37 cellular contexts compared by ENCODE assay signal in the genomic region with DNA sequence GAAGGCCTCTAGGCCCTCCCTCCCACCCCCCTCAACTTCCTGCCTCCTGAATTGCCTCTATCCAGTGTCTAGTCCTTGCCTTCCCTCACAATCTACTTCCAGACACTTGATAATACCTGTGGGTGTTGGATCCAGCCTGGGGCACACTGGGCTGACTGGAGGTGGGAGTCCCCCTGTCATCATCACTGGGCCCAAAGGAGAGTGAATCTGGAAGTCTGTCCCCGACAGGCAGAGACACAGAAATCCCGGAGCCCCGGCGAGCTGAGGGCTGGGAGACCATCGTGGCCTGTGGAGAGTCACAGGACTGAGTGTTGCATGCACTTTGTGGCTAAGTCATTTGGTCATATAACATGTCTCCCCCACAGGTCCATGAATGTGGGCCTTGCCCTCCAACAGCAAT. TPM values are rescaled to one million over a fixed set of nuclear protein-coding genes. Genes with fewer than 3 reads are reported as not detected.
DNase-seq lines count a peak whose midpoint lies in the region; ATAC-seq and TF ChIP-seq lines count a peak whose summit lies in the region.
"Had no signal": no experiment of that assay in that cellular context is flagged by ENCODE, and none has a peak within 500 bp of the region (broad histone marks: within the 10 kb centered on the region; RNA-seq: fewer than 3 reads in every experiment).

No MANE protein-coding gene starts in this region.

- H3K79me2 ChIP-seq in osteoblast (ENCODE audit: insufficient read depth, low read length): no peaks in the 10 kb centered on the region

- H3K9me3 ChIP-seq in HEK293 (ENCODE audit: control insufficient read depth, insufficient read depth, low read depth, low read length) (no peaks in the 10 kb centered on the region), osteoblast (ENCODE audit: low read depth, low read length) (no peaks in the 10 kb centered on the region)
- H3K9me3 ChIP-seq in naive thymus-derived CD4-positive, alpha-beta T cell (ENCODE audit: control insufficient read depth in 2 of 3, low read length in 3 of 3): no peaks in the 10 kb centered on the region
- H3K9me3 ChIP-seq: A549, BE2C, BLaER1, Caco-2 had no signal

- H3K4me3 ChIP-seq in HEK293 (ENCODE audit: low read depth, low read length): no peak overlapping the region
- no peak overlapping the region for H3K4me3 ChIP-seq in osteoblast (ENCODE audit: insufficient read depth, low read length)
- H3K4me3 ChIP-seq in naive thymus-derived CD4-positive, alpha-beta T cell (ENCODE audit: low read length): no peak overlapping the region
- H3K4me3 ChIP-seq: A549; BLaER1; BLaER1 treated with 17β-estradiol and CSF1 and Interleukin-3, amounts not matched to agents 10 nM and 100 nM had no signal

- no peaks in the 10 kb centered on the region for H3K4me1 ChIP-seq in HEK293 (ENCODE audit: control insufficient read depth, insufficient read depth, low read length)
- no peaks in the 10 kb centered on the region for H3K4me1 ChIP-seq in osteoblast (ENCODE audit: insufficient read depth, low read length)
- H3K4me1 ChIP-seq in naive thymus-derived CD4-positive, alpha-beta T cell (ENCODE audit: control insufficient read depth in 2 of 2, insufficient read depth in 2 of 2, low read length in 2 of 2): no peaks in the 10 kb centered on the region
- H3K4me1 ChIP-seq: A549; BE2C; BLaER1; BLaER1 treated with 17β-estradiol and CSF1 and Interleukin-3, amounts not matched to agents 10 nM and 100 nM; Caco-2 had no signal

- intact Hi-C loops in naive thymus-derived CD4-positive, alpha-beta T cell (cut with micrococcal nuclease): no loop called here

- no peaks in the 10 kb centered on the region for H3K36me3 ChIP-seq in HEK293 (ENCODE audit: control insufficient read depth in 2 of 2, insufficient read depth in 1 of 2, low read length in 2 of 2)
- H3K36me3 ChIP-seq in osteoblast (ENCODE audit: insufficient read depth, low read length): no peaks in the 10 kb centered on the region
- no peaks in the 10 kb centered on the region for H3K36me3 ChIP-seq in naive thymus-derived CD4-positive, alpha-beta T cell (ENCODE audit: control insufficient read depth in 2 of 3, insufficient read depth in 3 of 3, low read length in 3 of 3)
- H3K36me3 ChIP-seq: BE2C; BLaER1; BLaER1 treated with 17β-estradiol and CSF1 and Interleukin-3, amounts not matched to agents 10 nM and 100 nM had no signal

- peak; percentile 47 for DNase-seq in chondrocyte (ENCODE audit: low spot score)
- peak; percentile 25 for DNase-seq in osteoblast (ENCODE audit: insufficient read length, low spot score, missing footprints)
- DNase-seq in naive thymus-derived CD4-positive, alpha-beta T cell: no peak
- DNase-seq in effector memory CD8-positive, alpha-beta T cell: no peak
- DNase-seq: 8988T; ACHN; AML-193; BE2C; C1 segment of cervical spinal cord; Caco-2; Calu3; CD4-positive, alpha-beta memory T cell; CD4-positive, alpha-beta T cell; CD4-positive, CD25-positive, alpha-beta regulatory T cell; CD8-positive, alpha-beta memory T cell; CD8-positive, alpha-beta T cell; COR-L47; DMS 273 treated with DMSO at 0.1 percent for 48 hours; DMS153; DMS53; DMS79; DMS79 treated with DMSO at 0.1 percent for 48 hours; DND-41; EL had no signal

- H3K27me3 ChIP-seq in osteoblast (ENCODE audit: insufficient read depth, low read length): no peaks in the 10 kb centered on the region
- no peaks in the 10 kb centered on the region for H3K27me3 ChIP-seq in naive thymus-derived CD4-positive, alpha-beta T cell (ENCODE audit: control insufficient read depth in 2 of 2, insufficient read depth in 2 of 2, low read length in 2 of 2)
- H3K27me3 ChIP-seq: BE2C had no signal

- H3K4me1 Mint-ChIP-seq in chondrocyte (ENCODE audit: low read depth): no peaks in the 10 kb centered on the region
- no peaks in the 10 kb centered on the region for H3K4me1 Mint-ChIP-seq in naive thymus-derived CD4-positive, alpha-beta T cell
- no peaks in the 10 kb centered on the region for H3K4me1 Mint-ChIP-seq in effector memory CD8-positive, alpha-beta T cell (ENCODE audit: low read depth in 2 of 2)
- H3K4me1 Mint-ChIP-seq: B cell; CD4-positive, alpha-beta memory T cell; CD4-positive, CD25-positive, alpha-beta regulatory T cell; CD8-positive, alpha-beta memory T cell had no signal

- no peaks in the 10 kb centered on the region for H3K36me3 Mint-ChIP-seq in chondrocyte (ENCODE audit: low read depth)
- peaks cover 0 to 3% (median 0%) of the 10 kb centered on the region in 5 donors for H3K36me3 Mint-ChIP-seq in naive thymus-derived CD4-positive, alpha-beta T cell
- no peaks in the 10 kb centered on the region for H3K36me3 Mint-ChIP-seq in effector memory CD8-positive, alpha-beta T cell (ENCODE audit: insufficient read depth)
- H3K36me3 Mint-ChIP-seq: CD14-positive monocyte; CD4-positive, alpha-beta memory T cell; CD4-positive, CD25-positive, alpha-beta regulatory T cell; CD8-positive, alpha-beta T cell had no signal

- CTCF ChIA-PET in HEK293 (lab: Yijun Ruan, JAX): no interaction called here
- CTCF ChIA-PET in naive thymus-derived CD4-positive, alpha-beta T cell (lab: Charles Lee): no interaction called here

- H4K20me1 ChIP-seq in osteoblast (ENCODE audit: insufficient read depth, low read length): no peaks in the 10 kb centered on the region
- H4K20me1 ChIP-seq: BLaER1 had no signal

- TF ChIP-seq CTCF in HEK293 (tag by site-specific recombination; IDR thresholded peaks at IDR 0.05): no peak
- TF ChIP-seq CTCF in chondrocyte (IDR thresholded peaks at IDR 0.05): no peak
- no peak for TF ChIP-seq CTCF in osteoblast (IDR thresholded peaks at IDR 0.05; ENCODE audit: extremely low read depth, low read depth, low read length)

- ATAC-seq in naive thymus-derived CD4-positive, alpha-beta T cell: no peak
- no peak for ATAC-seq in effector memory CD8-positive, alpha-beta T cell (replicated peaks)
- ATAC-seq in HG03520 (IDR thresholded peaks at IDR 0.05; ENCODE audit: unreplicated experiment): no peak
- ATAC-seq: A549; CD8-positive, alpha-beta T cell had no signal

- H3K4me3 Mint-ChIP-seq in chondrocyte (ENCODE audit: unreplicated experiment): no peak overlapping the region
- H3K4me3 Mint-ChIP-seq in naive thymus-derived CD4-positive, alpha-beta T cell: no peak overlapping the region
- no peak overlapping the region for H3K4me3 Mint-ChIP-seq in effector memory CD8-positive, alpha-beta T cell
- H3K4me3 Mint-ChIP-seq: B cell; CD14-positive monocyte; CD4-positive, alpha-beta memory T cell; CD4-positive, alpha-beta T cell; CD8-positive, alpha-beta memory T cell; CD8-positive, alpha-beta T cell had no signal

- no peak overlapping the region for H3K4me2 ChIP-seq in osteoblast (ENCODE audit: insufficient read depth, low read length)
- H3K4me2 ChIP-seq: A549; BLaER1; BLaER1 treated with 17β-estradiol and CSF1 and Interleukin-3, amounts not matched to agents 10 nM and 100 nM had no signal

- POLR2A ChIA-PET in HEK293 (lab: Yijun Ruan, JAX): no interaction called here
- POLR2A ChIA-PET in naive thymus-derived CD4-positive, alpha-beta T cell (lab: Charles Lee): interaction anchor here (0.6 kb wide), 1 partner anchor 80 kb away, joined by 3 read pairs; no protein-coding TSS in a partner anchor

- no peaks in the 10 kb centered on the region for H3K27me3 Mint-ChIP-seq in chondrocyte (ENCODE audit: low read depth)
- H3K27me3 Mint-ChIP-seq in naive thymus-derived CD4-positive, alpha-beta T cell: peaks cover 0 to 7% (median 0%) of the 10 kb centered on the region in 5 donors
- H3K27me3 Mint-ChIP-seq in effector memory CD8-positive, alpha-beta T cell: peaks cover 0 to 22% of the 10 kb centered on the region in 2 donors
- H3K27me3 Mint-ChIP-seq: B cell; CD4-positive, alpha-beta T cell had no signal

- H3K27ac ChIP-seq in HEK293 (ENCODE audit: extremely low read depth, low read depth, low read length) (no peak overlapping the region), osteoblast (ENCODE audit: low read depth, low read length) (no peak overlapping the region)
- no peak overlapping the region for H3K27ac ChIP-seq in naive thymus-derived CD4-positive, alpha-beta T cell (ENCODE audit: low read depth, low read length)
- H3K27ac ChIP-seq: 22Rv1; A549; BLaER1; BLaER1 treated with 17β-estradiol and CSF1 and Interleukin-3, amounts not matched to agents 10 nM and 100 nM; C4-2B had no signal

- H3K9me3 Mint-ChIP-seq in chondrocyte (ENCODE audit: low read depth): peaks cover 10% of the 10 kb centered on the region
- H3K9me3 Mint-ChIP-seq in naive thymus-derived CD4-positive, alpha-beta T cell: peaks cover 0 to 4% (median 0%) of the 10 kb centered on the region in 11 donors
- H3K9me3 Mint-ChIP-seq in effector memory CD8-positive, alpha-beta T cell: peaks cover 0 to 4% of the 10 kb centered on the region in 2 donors
- H3K9me3 Mint-ChIP-seq: CD4-positive, alpha-beta memory T cell; CD4-positive, alpha-beta T cell; CD8-positive, alpha-beta memory T cell; CD8-positive, alpha-beta T cell had no signal

- H3K27ac Mint-ChIP-seq in chondrocyte (ENCODE audit: unreplicated experiment): no peak overlapping the region
- no peak overlapping the region for H3K27ac Mint-ChIP-seq in naive thymus-derived CD4-positive, alpha-beta T cell
- H3K27ac Mint-ChIP-seq in effector memory CD8-positive, alpha-beta T cell: no peak overlapping the region
- H3K27ac Mint-ChIP-seq: B cell; CD14-positive monocyte; CD4-positive, alpha-beta memory T cell; CD4-positive, alpha-beta T cell; CD4-positive, CD25-positive, alpha-beta regulatory T cell; CD8-positive, alpha-beta T cell had no signal

- no peak overlapping the region for H2AFZ ChIP-seq in osteoblast (ENCODE audit: low read length)

TF ChIP-seq in HEK293, 187 proteins besides CTCF, POLR2A, EP300 and RAD21 (continues in another document):
- no peak for TF ChIP-seq ZBTB7A (tag by site-specific recombination; IDR thresholded peaks at IDR 0.05; ENCODE audit: low read depth)

RNA-seq across cellular contexts. Expression of gene SYP, which starts 8.4 kb away (rescaled TPM):
- 0.87 to 1.5 TPM (median 1.4 TPM) in 3 replicates for total RNA-seq in chondrocyte
- 0.29 and 0.36 TPM in 2 replicates for total RNA-seq in osteoblast
- total RNA-seq in naive thymus-derived CD4-positive, alpha-beta T cell: 1 to 10 TPM in 3 of 5 experiments, under 1 TPM in 2; 0.35 to 2.2 (median 1.1) TPM
- polyA plus RNA-seq in naive thymus-derived CD4-positive, alpha-beta T cell: under 1 TPM; 0.26 to 0.53 TPM

RNA-seq across cellular contexts. Expression of gene PRICKLE3, which starts 22.2 kb away (rescaled TPM):
- total RNA-seq in chondrocyte: 7.2 to 8.2 TPM (median 7.5 TPM) in 3 replicates
- 6.9 and 7.7 TPM in 2 replicates for total RNA-seq in osteoblast
- 10 to 100 TPM in 1 of 5 experiments, 1 to 10 TPM in 4; 7.2 to 19.8 (median 9.2) TPM for total RNA-seq in naive thymus-derived CD4-positive, alpha-beta T cell
- polyA plus RNA-seq in naive thymus-derived CD4-positive, alpha-beta T cell: 1 to 10 TPM; 1.4 to 4.2 TPM

RNA-seq across cellular contexts. Expression of gene CACNA1F, which starts 24.7 kb away (rescaled TPM):
- total RNA-seq in chondrocyte (not detected in 3 replicates), osteoblast (not detected in 2 replicates)
- total RNA-seq in naive thymus-derived CD4-positive, alpha-beta T cell: 1 to 10 TPM in 4 of 5 experiments, under 1 TPM in 1; 0.58 to 2.2 (median 1.3) TPM
- polyA plus RNA-seq in naive thymus-derived CD4-positive, alpha-beta T cell: under 1 TPM in 1 of 2 donors, not detected in 1; 0.12 TPM
- total RNA-seq: A172, A673, Calu3, Daoy had no signal
- polyA plus RNA-seq: A549; AG04450; CD14-positive monocyte; CD4-positive, CD25-positive, alpha-beta regulatory T cell; CD8-positive, alpha-beta memory T cell had no signal

RNA-seq across cellular contexts. Expression of gene CCDC22, which starts 26.9 kb away (rescaled TPM):
- total RNA-seq in chondrocyte (12.3 to 13.2 TPM (median 12.8 TPM) in 3 replicates), osteoblast (13.3 and 15.6 TPM in 2 replicates)
- total RNA-seq in naive thymus-derived CD4-positive, alpha-beta T cell: 10 to 100 TPM; 19.0 to 34.0 (median 27.6) TPM
- 10 to 100 TPM; 25.3 to 34.9 TPM for polyA plus RNA-seq in naive thymus-derived CD4-positive, alpha-beta T cell

RNA-seq across cellular contexts. Expression of gene PLP2, which starts 36.7 kb away (rescaled TPM):
- total RNA-seq in chondrocyte: 120 to 203 TPM (median 187 TPM) in 3 replicates
- 19.7 and 21.0 TPM in 2 replicates for total RNA-seq in osteoblast
- 100 to 1,000 TPM in 1 of 5 experiments, 10 to 100 TPM in 4; 64.2 to 132 (median 90.5) TPM for total RNA-seq in naive thymus-derived CD4-positive, alpha-beta T cell
- 100 to 1,000 TPM; 100 to 129 TPM for polyA plus RNA-seq in naive thymus-derived CD4-positive, alpha-beta T cell

Comparison
In these comparisons a context has a peak if more than half of its experiments do, and no peak if none do; other contexts are left out.
1. DNase-seq: peak in chondrocyte (single experiment) and osteoblast (single experiment); none in naive thymus-derived CD4-positive, alpha-beta T cell (0 of 9) and effector memory CD8-positive, alpha-beta T cell (0 of 3).